17 cellular contexts compared by ENCODE assay signal in the genomic region with DNA sequence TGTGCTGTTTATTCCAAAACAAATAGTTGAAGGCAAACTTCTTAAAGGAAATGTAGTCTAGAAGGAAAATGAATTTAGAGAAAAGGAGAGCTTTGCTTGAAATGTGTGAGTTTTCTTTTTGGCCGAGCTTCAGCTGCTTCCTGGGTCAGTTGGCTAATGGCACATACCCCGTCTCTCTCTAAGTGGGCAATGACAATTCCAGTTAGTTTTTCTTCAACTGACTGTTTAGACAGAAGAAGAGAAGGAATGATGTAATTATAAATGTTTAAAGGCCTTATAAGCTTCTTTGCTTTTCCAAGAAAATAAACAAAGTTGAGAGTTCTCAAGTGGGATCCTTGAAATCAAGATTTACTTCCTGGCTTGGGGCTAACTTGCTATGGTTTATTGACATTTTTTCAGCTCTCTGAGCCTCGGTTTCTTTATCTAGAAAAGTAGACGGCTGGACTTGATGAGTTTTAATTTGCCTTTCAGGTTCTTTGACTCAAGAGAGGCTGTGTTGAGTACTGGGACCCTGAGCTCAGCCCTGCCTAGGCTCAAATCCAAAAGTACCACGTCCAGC.
A peak's percentile ranks its signal among the peaks of the same experiment; 100 is the strongest.
DNase-seq lines count a peak whose midpoint lies in the region; TF ChIP-seq lines count a peak whose summit lies in the region.
"Had no signal": no experiment of that assay in that cellular context is flagged by ENCODE, and none has a peak within 500 bp of the region (broad histone marks: within the 10 kb centered on the region; RNA-seq: fewer than 3 reads in every experiment).

No MANE protein-coding gene starts in this region.

- H3K4me2 ChIP-seq in hepatocyte (no peak overlapping the region), smooth muscle cell (no peak overlapping the region)
- H3K4me2 ChIP-seq: KMS-11 had no signal

- H3K27me3 ChIP-seq in hepatocyte (no peaks in the 10 kb centered on the region), smooth muscle cell (ENCODE audit: low read depth) (no peaks in the 10 kb centered on the region)

- H3K4me1 ChIP-seq in hepatocyte (ENCODE audit: insufficient read depth) (no peaks in the 10 kb centered on the region), smooth muscle cell (ENCODE audit: low read depth) (no peaks in the 10 kb centered on the region)

- H3F3A ChIP-seq in smooth muscle cell (ENCODE audit: low read depth) = no peaks in the 10 kb centered on the region

- H4K20me1 ChIP-seq in hepatocyte (ENCODE audit: insufficient read depth, poor library complexity, severe bottlenecking) (no peaks in the 10 kb centered on the region), smooth muscle cell (ENCODE audit: low read depth) (no peaks in the 10 kb centered on the region)

- H3K79me2 ChIP-seq in hepatocyte (no peaks in the 10 kb centered on the region), smooth muscle cell (ENCODE audit: low read depth) (no peaks in the 10 kb centered on the region)

- no peak overlapping the region for H3K9ac ChIP-seq in smooth muscle cell (ENCODE audit: low read depth)
- H3K9ac ChIP-seq: KMS-11 had no signal

- TF ChIP-seq CTCF in hepatocyte (IDR thresholded peaks at IDR 0.05; ENCODE audit: poor library complexity) (no peak), smooth muscle cell (IDR thresholded peaks at IDR 0.05; ENCODE audit: borderline replicate concordance, insufficient read depth, poor library complexity, severe bottlenecking) (no peak)

- WGBS in hepatocyte (ENCODE audit: low lambda C conversion rate, missing lambda C conversion rate) = 43% methylated on average over 5 of the region's 5 CpGs
- 62% methylated on average over 5 of the region's 5 CpGs for WGBS in smooth muscle cell (ENCODE audit: low lambda C conversion rate)

- H3K9me3 ChIP-seq in hepatocyte (ENCODE audit: low read depth) (no peaks in the 10 kb centered on the region), smooth muscle cell (replicated peaks; ENCODE audit: low read depth) (no peaks in the 10 kb centered on the region)
- H3K9me3 ChIP-seq: HAP-1 had no signal

- H3K4me3 ChIP-seq in hepatocyte (no peak overlapping the region), smooth muscle cell (no peak overlapping the region)
- H3K4me3 ChIP-seq: HAP-1 had no signal

- H3K36me3 ChIP-seq in hepatocyte (replicated peaks; ENCODE audit: insufficient read depth, low read depth) (no peaks in the 10 kb centered on the region), smooth muscle cell (ENCODE audit: low read depth) (no peaks in the 10 kb centered on the region)
- H3K36me3 ChIP-seq: HAP-1 had no signal

- DNase-seq in DMS79 treated with DMSO at 0.1 percent for 48 hours (lab: John Stamatoyannopoulos, UW) (peak; percentile 89), M059J (ENCODE audit: low read depth) (peak; percentile 3), hepatocyte (ENCODE audit: low spot score) (no peak), smooth muscle cell (lab: John Stamatoyannopoulos, UW; ENCODE audit: unreplicated experiment) (no peak), posterior vena cava (ENCODE audit: low spot score) (no peak), GM19240 (ENCODE audit: insufficient read length, low spot score) (no peak), SKM-1 (lab: John Stamatoyannopoulos, UW; ENCODE audit: unreplicated experiment) (no peak)
- DNase-seq in stimulated activated CD4-positive, alpha-beta T cell treated with anti-CD3 and anti-CD28 coated beads, Interleukin-1b, Interleukin-23, amount 100 ng/mL, for 48 hours = no peak
- DNase-seq: AML-193, DMS 273 treated with DMSO at 0.1 percent for 48 hours, NCI-H1092, NCI-H146, NCI-H2081, NCI-H510A treated with DMSO at 0.1 percent for 48 hours, NCI-H82 had no signal

- H2AFZ ChIP-seq in hepatocyte (peak overlapping the region; percentile 15), smooth muscle cell (ENCODE audit: low read depth) (peak overlapping the region; percentile 89)

- intact Hi-C loops in posterior vena cava (cut with DNase I) = no loop called here

- H3K27ac ChIP-seq in hepatocyte = no peak overlapping the region
- H3K27ac ChIP-seq in smooth muscle cell (ENCODE audit: low read depth) = peak overlapping the region; percentile 17
- H3K27ac ChIP-seq: KMS-11 had no signal

- no peaks in the 10 kb centered on the region for H3K9me2 ChIP-seq in hepatocyte (replicated peaks; ENCODE audit: insufficient read depth)

Comparison
In these comparisons a context has a peak if more than half of its experiments do, and no peak if none do; other contexts are left out.
1. DNase-seq: peak in DMS79 treated with DMSO at 0.1 percent for 48 hours (single experiment) and M059J (single experiment); none in hepatocyte (single experiment), smooth muscle cell (single experiment), stimulated activated CD4-positive, alpha-beta T cell treated with anti-CD3 and anti-CD28 coated beads, Interleukin-1b, Interleukin-23, amount 100 ng/mL, for 48 hours (single experiment), posterior vena cava (single experiment), GM19240 (single experiment) and SKM-1 (single experiment).